8 cellular contexts compared by ENCODE assay signal in genomic region chr2:241275504-241275903, GRCh38.
"Had no signal": no experiment of that assay in that cellular context is flagged by ENCODE, and none has a peak within 500 bp of the region (broad histone marks: within the 10 kb centered on the region; RNA-seq: fewer than 3 reads in every experiment).

No MANE protein-coding gene starts in this region.

- H3K9ac ChIP-seq: KMS-11 had no signal

- H3K4me2 ChIP-seq: KMS-11 had no signal

- H3K27ac ChIP-seq: KMS-11 had no signal

- H3K4me3 Mint-ChIP-seq: HFFc6 had no signal

- H3K4me3 ChIP-seq: HAP-1 had no signal

- DNase-seq: GOT3, H7, HFFc6, IMR-90, KBM-7 had no signal

- FAIRE-seq: HTR-8/SVneo had no signal
